ENCODE assay signal across 17 cellular contexts in genomic region chr3:32498992-32499391, GRCh38.
"Had no signal": no experiment of that assay in that cellular context is flagged by ENCODE, and none has a peak within 500 bp of the region (broad histone marks: within the 10 kb centered on the region; RNA-seq: fewer than 3 reads in every experiment).

No MANE protein-coding gene starts in this region.

- H3K9me3 ChIP-seq: upper lobe of left lung had no signal

- FAIRE-seq: small intestine, TTC549 had no signal

- H3K27ac ChIP-seq: foreskin keratinocyte had no signal

- ATAC-seq: activated CD8-positive, alpha-beta T cell treated with anti-CD3 and anti-CD28 coated beads, Interleukin-2, amount 10 ng/mL, durations not matched to agents 7 days and 5 days; activated naive CD4-positive, alpha-beta T cell treated with anti-CD3 and anti-CD28 coated beads, Interleukin-2, amount 50 U/mL, for 72 hours; foreskin keratinocyte; sciatic nerve had no signal

- DNase-seq: activated CD4-positive, alpha-beta T cell treated with anti-CD3 and anti-CD28 coated beads for 1 hour; activated CD4-positive, alpha-beta T cell treated with anti-CD3 and anti-CD28 coated beads, Interleukin-2, amount 50 U/mL, for 1 hour; activated CD8-positive, alpha-beta T cell treated with anti-CD3 and anti-CD28 coated beads, Interleukin-2, amount 10 ng/mL, durations not matched to agents 7 days and 5 days; aorta; effector CD4-positive, alpha-beta T cell; foreskin keratinocyte; hippocampal formation; mesendoderm; occipital lobe; small intestine; stimulated activated CD4-positive, alpha-beta T cell treated with anti-CD3 and anti-CD28 coated beads, Interleukin-2, amount 100 ng/mL, for 48 hours; stimulated activated CD8-positive, alpha-beta memory T cell treated with anti-CD3 and anti-CD28 coated beads, Interleukin-4, amount 100 ng/mL, for 48 hours; stimulated activated naive CD4-positive, alpha-beta T cell treated with Interleukin-2 at 50 U/mL for 16 hours; upper lobe of left lung had no signal

- H3K27me3 ChIP-seq: foreskin keratinocyte, upper lobe of left lung had no signal

- H3K4me3 ChIP-seq: upper lobe of left lung had no signal
